Comparison of ENCODE assay signal across 1 cellular context in genomic region chr11:12802418-12803085, GRCh38.
TF ChIP-seq lines count a peak whose summit lies in the region.

No MANE protein-coding gene starts in this region.

TF ChIP-seq in HepG2, 621 proteins besides CTCF, POLR2A, EP300 and RAD21 (continued from another document and continues in another):
- TF ChIP-seq GRHL1 (CRISPR knock-in tag; conservative IDR thresholded peaks at IDR 0.05) (no peak), ZIK1 (CRISPR knock-in tag; IDR thresholded peaks at IDR 0.05; ENCODE audit: borderline replicate concordance, low read depth) (peak; percentile 51; the same call in 1 of the 2 replicates), ZNF550 (CRISPR knock-in tag; IDR thresholded peaks at IDR 0.05; ENCODE audit: borderline replicate concordance) (no peak), ZNF260 (CRISPR knock-in tag; IDR thresholded peaks at IDR 0.05; ENCODE audit: borderline replicate concordance, low read depth) (no peak), ZNF839 (CRISPR knock-in tag; IDR thresholded peaks at IDR 0.05; ENCODE audit: borderline replicate concordance) (no peak), HMGA1 (CRISPR knock-in tag; conservative IDR thresholded peaks at IDR 0.05) (no peak), NBN (conservative IDR thresholded peaks at IDR 0.05) (no peak), SRSF4 (IDR thresholded peaks at IDR 0.05; ENCODE audit: low read depth, low read length, poor library complexity, severe bottlenecking) (no peak), ZSCAN22 (CRISPR knock-in tag; IDR thresholded peaks at IDR 0.05) (no peak), ZEB1 (IDR thresholded peaks at IDR 0.05; ENCODE audit: insufficient replicate concordance, low read depth) (peak; percentile 91), NFATC3 (CRISPR knock-in tag; IDR thresholded peaks at IDR 0.05) (0 out of 2 replicates have a peak, but pooled peaks have one; percentile 57), NCOR1 (IDR thresholded peaks at IDR 0.05; ENCODE audit: borderline replicate concordance, low read length) (peak; percentile 81; the same call in 1 of the 2 replicates), MED8 (CRISPR knock-in tag; IDR thresholded peaks at IDR 0.05; ENCODE audit: insufficient replicate concordance) (no peak), RELA (CRISPR knock-in tag; IDR thresholded peaks at IDR 0.05) (no peak), HOXA9 (CRISPR knock-in tag; IDR thresholded peaks at IDR 0.05; ENCODE audit: borderline replicate concordance) (no peak), FOXJ3 (CRISPR knock-in tag; IDR thresholded peaks at IDR 0.05; ENCODE audit: borderline replicate concordance) (peak; percentile 99), ZMYM3 (CRISPR knock-in tag; IDR thresholded peaks at IDR 0.05) (peak; percentile 71), FOXM1 (CRISPR knock-in tag; IDR thresholded peaks at IDR 0.05) (no peak), ZNF605 (CRISPR knock-in tag; IDR thresholded peaks at IDR 0.05) (peak; percentile 83), KLF9 (CRISPR knock-in tag; IDR thresholded peaks at IDR 0.05; ENCODE audit: low read depth) (no peak), ZBTB43 (CRISPR knock-in tag; conservative IDR thresholded peaks at IDR 0.05) (0 out of 2 replicates have a peak, but pooled peaks have one; percentile 34), MEIS1 (CRISPR knock-in tag; IDR thresholded peaks at IDR 0.05; ENCODE audit: borderline replicate concordance) (0 out of 2 replicates have a peak, but pooled peaks have one; percentile 46), PAWR (CRISPR knock-in tag; IDR thresholded peaks at IDR 0.05; ENCODE audit: borderline replicate concordance) (no peak), MZF1 (CRISPR knock-in tag; IDR thresholded peaks at IDR 0.05; ENCODE audit: borderline replicate concordance) (no peak), ZNF75D (CRISPR knock-in tag; IDR thresholded peaks at IDR 0.05; ENCODE audit: borderline replicate concordance) (no peak), ZNF432 (CRISPR knock-in tag; IDR thresholded peaks at IDR 0.05; ENCODE audit: borderline replicate concordance) (no peak), KDM6A (CRISPR knock-in tag; IDR thresholded peaks at IDR 0.05; ENCODE audit: low read depth) (peak; percentile 88; the same call in 1 of the 2 replicates), GTF2F1 (IDR thresholded peaks at IDR 0.05; ENCODE audit: low read length) (no peak), MED13 (CRISPR knock-in tag; IDR thresholded peaks at IDR 0.05) (peak; percentile 72; the same call in 1 of the 2 replicates), SKI (IDR thresholded peaks at IDR 0.05; ENCODE audit: partially characterized antibody) (peak; percentile 88), CEBPB (IDR thresholded peaks at IDR 0.05; ENCODE audit: borderline replicate concordance, low read depth, low read length) (peak; percentile 100), ISL2 (CRISPR knock-in tag; IDR thresholded peaks at IDR 0.05) (peak; percentile 96)
- TF ChIP-seq, protein P1, sequence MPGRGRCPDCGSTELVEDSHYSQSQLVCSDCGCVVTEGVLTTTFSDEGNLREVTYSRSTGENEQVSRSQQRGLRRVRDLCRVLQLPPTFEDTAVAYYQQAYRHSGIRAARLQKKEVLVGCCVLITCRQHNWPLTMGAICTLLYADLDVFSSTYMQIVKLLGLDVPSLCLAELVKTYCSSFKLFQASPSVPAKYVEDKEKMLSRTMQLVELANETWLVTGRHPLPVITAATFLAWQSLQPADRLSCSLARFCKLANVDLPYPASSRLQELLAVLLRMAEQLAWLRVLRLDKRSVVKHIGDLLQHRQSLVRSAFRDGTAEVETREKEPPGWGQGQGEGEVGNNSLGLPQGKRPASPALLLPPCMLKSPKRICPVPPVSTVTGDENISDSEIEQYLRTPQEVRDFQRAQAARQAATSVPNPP (CRISPR knock-in tag; IDR thresholded peaks at IDR 0.05) = no peak
- TF ChIP-seq, protein P2, sequence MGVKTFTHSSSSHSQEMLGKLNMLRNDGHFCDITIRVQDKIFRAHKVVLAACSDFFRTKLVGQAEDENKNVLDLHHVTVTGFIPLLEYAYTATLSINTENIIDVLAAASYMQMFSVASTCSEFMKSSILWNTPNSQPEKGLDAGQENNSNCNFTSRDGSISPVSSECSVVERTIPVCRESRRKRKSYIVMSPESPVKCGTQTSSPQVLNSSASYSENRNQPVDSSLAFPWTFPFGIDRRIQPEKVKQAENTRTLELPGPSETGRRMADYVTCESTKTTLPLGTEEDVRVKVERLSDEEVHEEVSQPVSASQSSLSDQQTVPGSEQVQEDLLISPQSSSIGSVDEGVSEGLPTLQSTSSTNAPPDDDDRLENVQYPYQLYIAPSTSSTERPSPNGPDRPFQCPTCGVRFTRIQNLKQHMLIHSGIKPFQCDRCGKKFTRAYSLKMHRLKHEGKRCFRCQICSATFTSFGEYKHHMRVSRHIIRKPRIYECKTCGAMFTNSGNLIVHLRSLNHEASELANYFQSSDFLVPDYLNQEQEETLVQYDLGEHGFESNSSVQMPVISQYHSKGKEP (CRISPR knock-in tag; IDR thresholded peaks at IDR 0.05) = no peak
- TF ChIP-seq, protein P3, sequence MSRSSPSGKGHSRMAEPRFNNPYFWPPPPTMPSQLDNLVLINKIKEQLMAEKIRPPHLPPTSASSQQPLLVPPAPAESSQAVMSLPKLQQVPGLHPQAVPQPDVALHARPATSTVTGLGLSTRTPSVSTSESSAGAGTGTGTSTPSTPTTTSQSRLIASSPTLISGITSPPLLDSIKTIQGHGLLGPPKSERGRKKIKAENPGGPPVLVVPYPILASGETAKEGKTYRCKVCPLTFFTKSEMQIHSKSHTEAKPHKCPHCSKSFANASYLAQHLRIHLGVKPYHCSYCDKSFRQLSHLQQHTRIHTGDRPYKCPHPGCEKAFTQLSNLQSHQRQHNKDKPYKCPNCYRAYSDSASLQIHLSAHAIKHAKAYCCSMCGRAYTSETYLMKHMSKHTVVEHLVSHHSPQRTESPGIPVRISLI (CRISPR knock-in tag; IDR thresholded peaks at IDR 0.05; ENCODE audit: borderline replicate concordance) = peak; percentile 94; the same call in 1 of the 2 replicates
- TF ChIP-seq, protein P4, sequence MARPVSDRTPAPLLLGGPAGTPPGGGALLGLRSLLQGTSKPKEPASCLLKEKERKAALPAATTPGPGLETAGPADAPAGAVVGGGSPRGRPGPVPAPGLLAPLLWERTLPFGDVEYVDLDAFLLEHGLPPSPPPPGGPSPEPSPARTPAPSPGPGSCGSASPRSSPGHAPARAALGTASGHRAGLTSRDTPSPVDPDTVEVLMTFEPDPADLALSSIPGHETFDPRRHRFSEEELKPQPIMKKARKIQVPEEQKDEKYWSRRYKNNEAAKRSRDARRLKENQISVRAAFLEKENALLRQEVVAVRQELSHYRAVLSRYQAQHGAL (CRISPR knock-in tag; IDR thresholded peaks at IDR 0.05; ENCODE audit: not compliant biosample characterization) = no peak
- TF ChIP-seq, protein P5, sequence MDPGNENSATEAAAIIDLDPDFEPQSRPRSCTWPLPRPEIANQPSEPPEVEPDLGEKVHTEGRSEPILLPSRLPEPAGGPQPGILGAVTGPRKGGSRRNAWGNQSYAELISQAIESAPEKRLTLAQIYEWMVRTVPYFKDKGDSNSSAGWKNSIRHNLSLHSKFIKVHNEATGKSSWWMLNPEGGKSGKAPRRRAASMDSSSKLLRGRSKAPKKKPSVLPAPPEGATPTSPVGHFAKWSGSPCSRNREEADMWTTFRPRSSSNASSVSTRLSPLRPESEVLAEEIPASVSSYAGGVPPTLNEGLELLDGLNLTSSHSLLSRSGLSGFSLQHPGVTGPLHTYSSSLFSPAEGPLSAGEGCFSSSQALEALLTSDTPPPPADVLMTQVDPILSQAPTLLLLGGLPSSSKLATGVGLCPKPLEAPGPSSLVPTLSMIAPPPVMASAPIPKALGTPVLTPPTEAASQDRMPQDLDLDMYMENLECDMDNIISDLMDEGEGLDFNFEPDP (CRISPR knock-in tag; conservative IDR thresholded peaks at IDR 0.05) = no peak
- TF ChIP-seq, protein P6, sequence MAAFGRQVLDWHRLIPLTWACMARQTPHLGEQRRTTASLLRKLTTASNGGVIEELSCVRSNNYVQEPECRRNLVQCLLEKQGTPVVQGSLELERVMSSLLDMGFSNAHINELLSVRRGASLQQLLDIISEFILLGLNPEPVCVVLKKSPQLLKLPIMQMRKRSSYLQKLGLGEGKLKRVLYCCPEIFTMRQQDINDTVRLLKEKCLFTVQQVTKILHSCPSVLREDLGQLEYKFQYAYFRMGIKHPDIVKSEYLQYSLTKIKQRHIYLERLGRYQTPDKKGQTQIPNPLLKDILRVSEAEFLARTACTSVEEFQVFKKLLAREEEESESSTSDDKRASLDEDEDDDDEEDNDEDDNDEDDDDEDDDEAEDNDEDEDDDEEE (CRISPR knock-in tag; IDR thresholded peaks at IDR 0.05) = 0 out of 2 replicates have a peak, but pooled peaks have one; percentile 45
- TF ChIP-seq, protein P7, sequence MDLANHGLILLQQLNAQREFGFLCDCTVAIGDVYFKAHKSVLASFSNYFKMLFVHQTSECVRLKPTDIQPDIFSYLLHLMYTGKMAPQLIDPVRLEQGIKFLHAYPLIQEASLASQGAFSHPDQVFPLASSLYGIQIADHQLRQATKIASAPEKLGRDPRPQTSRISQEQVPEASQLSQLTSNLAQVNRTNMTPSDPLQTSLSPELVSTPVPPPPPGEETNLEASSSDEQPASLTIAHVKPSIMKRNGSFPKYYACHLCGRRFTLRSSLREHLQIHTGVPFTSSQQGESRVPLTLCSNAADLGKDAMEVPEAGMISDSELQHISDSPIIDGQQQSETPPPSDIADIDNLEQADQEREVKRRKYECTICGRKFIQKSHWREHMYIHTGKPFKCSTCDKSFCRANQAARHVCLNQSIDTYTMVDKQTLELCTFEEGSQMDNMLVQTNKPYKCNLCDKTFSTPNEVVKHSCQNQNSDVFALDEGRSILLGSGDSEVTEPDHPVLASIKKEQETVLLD (CRISPR knock-in tag; IDR thresholded peaks at IDR 0.05; ENCODE audit: low read depth) = no peak
- TF ChIP-seq, protein P8, sequence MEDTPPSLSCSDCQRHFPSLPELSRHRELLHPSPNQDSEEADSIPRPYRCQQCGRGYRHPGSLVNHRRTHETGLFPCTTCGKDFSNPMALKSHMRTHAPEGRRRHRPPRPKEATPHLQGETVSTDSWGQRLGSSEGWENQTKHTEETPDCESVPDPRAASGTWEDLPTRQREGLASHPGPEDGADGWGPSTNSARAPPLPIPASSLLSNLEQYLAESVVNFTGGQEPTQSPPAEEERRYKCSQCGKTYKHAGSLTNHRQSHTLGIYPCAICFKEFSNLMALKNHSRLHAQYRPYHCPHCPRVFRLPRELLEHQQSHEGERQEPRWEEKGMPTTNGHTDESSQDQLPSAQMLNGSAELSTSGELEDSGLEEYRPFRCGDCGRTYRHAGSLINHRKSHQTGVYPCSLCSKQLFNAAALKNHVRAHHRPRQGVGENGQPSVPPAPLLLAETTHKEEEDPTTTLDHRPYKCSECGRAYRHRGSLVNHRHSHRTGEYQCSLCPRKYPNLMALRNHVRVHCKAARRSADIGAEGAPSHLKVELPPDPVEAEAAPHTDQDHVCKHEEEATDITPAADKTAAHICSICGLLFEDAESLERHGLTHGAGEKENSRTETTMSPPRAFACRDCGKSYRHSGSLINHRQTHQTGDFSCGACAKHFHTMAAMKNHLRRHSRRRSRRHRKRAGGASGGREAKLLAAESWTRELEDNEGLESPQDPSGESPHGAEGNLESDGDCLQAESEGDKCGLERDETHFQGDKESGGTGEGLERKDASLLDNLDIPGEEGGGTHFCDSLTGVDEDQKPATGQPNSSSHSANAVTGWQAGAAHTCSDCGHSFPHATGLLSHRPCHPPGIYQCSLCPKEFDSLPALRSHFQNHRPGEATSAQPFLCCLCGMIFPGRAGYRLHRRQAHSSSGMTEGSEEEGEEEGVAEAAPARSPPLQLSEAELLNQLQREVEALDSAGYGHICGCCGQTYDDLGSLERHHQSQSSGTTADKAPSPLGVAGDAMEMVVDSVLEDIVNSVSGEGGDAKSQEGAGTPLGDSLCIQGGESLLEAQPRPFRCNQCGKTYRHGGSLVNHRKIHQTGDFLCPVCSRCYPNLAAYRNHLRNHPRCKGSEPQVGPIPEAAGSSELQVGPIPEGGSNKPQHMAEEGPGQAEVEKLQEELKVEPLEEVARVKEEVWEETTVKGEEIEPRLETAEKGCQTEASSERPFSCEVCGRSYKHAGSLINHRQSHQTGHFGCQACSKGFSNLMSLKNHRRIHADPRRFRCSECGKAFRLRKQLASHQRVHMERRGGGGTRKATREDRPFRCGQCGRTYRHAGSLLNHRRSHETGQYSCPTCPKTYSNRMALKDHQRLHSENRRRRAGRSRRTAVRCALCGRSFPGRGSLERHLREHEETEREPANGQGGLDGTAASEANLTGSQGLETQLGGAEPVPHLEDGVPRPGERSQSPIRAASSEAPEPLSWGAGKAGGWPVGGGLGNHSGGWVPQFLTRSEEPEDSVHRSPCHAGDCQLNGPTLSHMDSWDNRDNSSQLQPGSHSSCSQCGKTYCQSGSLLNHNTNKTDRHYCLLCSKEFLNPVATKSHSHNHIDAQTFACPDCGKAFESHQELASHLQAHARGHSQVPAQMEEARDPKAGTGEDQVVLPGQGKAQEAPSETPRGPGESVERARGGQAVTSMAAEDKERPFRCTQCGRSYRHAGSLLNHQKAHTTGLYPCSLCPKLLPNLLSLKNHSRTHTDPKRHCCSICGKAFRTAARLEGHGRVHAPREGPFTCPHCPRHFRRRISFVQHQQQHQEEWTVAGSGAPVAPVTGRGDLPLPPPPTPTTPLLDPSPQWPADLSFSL (CRISPR knock-in tag; IDR thresholded peaks at IDR 0.05) = no peak; the same call in 1 of the 2 replicates
- TF ChIP-seq, protein P9, sequence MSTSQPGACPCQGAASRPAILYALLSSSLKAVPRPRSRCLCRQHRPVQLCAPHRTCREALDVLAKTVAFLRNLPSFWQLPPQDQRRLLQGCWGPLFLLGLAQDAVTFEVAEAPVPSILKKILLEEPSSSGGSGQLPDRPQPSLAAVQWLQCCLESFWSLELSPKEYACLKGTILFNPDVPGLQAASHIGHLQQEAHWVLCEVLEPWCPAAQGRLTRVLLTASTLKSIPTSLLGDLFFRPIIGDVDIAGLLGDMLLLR (CRISPR knock-in tag; IDR thresholded peaks at IDR 0.05) = no peak
